8 cellular contexts compared by ENCODE assay signal in genomic region chr7:141649865-141650499, GRCh38. TPM values are rescaled to one million over a fixed set of nuclear protein-coding genes. Genes with fewer than 3 reads are reported as not detected.
DNase-seq lines count a peak whose midpoint lies in the region; ATAC-seq and TF ChIP-seq lines count a peak whose summit lies in the region.

No MANE protein-coding gene starts in this region.

- H3K27ac ChIP-seq in A673 (ENCODE audit: low read depth, low read length, poor library complexity, severe bottlenecking) (no peak overlapping the region), mesodermal cell (ENCODE audit: low read depth, low read length, severe bottlenecking) (peak overlapping the region; percentile 91), uterus (no peak overlapping the region)

- peaks cover 12% of the 10 kb centered on the region for H3K36me3 Mint-ChIP-seq in endothelial cell (ENCODE audit: low read depth, unreplicated experiment)

- peak overlapping the region; percentile 97 for H3K27ac Mint-ChIP-seq in endothelial cell (ENCODE audit: unreplicated experiment)

- peak; percentile 63 for ATAC-seq in HG02852 (IDR thresholded peaks at IDR 0.05; ENCODE audit: unreplicated experiment)

- WGBS in mesodermal cell (ENCODE audit: insufficient coverage in 2 of 2), 2 experiments, result 29 to 60% methylated on average over 3 of the region's 4 CpGs

- peak; percentile 78 for TF ChIP-seq CTCF in A673 (conservative IDR thresholded peaks at IDR 0.05; ENCODE audit: low read depth, low read length)
- TF ChIP-seq CTCF in GM12875 (IDR thresholded peaks at IDR 0.05; ENCODE audit: borderline replicate concordance, insufficient read depth, low read depth, low read length), result peak; percentile 41; the same call in 1 of the 2 replicates
- TF ChIP-seq CTCF in endothelial cell (IDR thresholded peaks at IDR 0.05; ENCODE audit: unreplicated experiment), result peak; percentile 42
- peak; percentile 40 to 56 (median 56) for TF ChIP-seq CTCF in uterus (IDR thresholded peaks at IDR 0.05)

- peak; percentile 86 for DNase-seq in A673 (ENCODE audit: low spot score)
- DNase-seq in NCI-H1436 (lab: John Stamatoyannopoulos, UW), result peak; percentile 71
- peak; percentile 32 for DNase-seq in SW480 (ENCODE audit: low spot score)
- peak; percentile 69 for DNase-seq in endothelial cell (ENCODE audit: low spot score)
- peak; percentile 51 to 53 for DNase-seq in uterus

- CTCF ChIA-PET in A673 (lab: Charles Lee), result interaction anchor here (0.6 to 1.0 kb wide), 5 partner anchors 88 to 1009 kb away, joined by 3 to 5 read pairs (median 4); partner anchors contain the start of genes DENND2A, MRPS33 and SSBP1

- H3K9me3 Mint-ChIP-seq in endothelial cell (ENCODE audit: unreplicated experiment), result no peaks in the 10 kb centered on the region

- H3K4me3 Mint-ChIP-seq in endothelial cell (ENCODE audit: unreplicated experiment), result no peak overlapping the region

- no peaks in the 10 kb centered on the region for H3K9me3 ChIP-seq in A673 (ENCODE audit: low read depth, low read length, poor library complexity, severe bottlenecking)
- no peaks in the 10 kb centered on the region for H3K9me3 ChIP-seq in mesodermal cell (ENCODE audit: control insufficient read depth, low read length)
- no peaks in the 10 kb centered on the region for H3K9me3 ChIP-seq in uterus

- no peak overlapping the region for H3K4me3 ChIP-seq in A673 (ENCODE audit: low read depth, low read length, poor library complexity, severe bottlenecking)
- no peak overlapping the region for H3K4me3 ChIP-seq in GM12875 (ENCODE audit: low read depth, low read length)
- H3K4me3 ChIP-seq in mesodermal cell (ENCODE audit: extremely low read depth, insufficient read depth, low read length, poor library complexity, severe bottlenecking), result no peak overlapping the region
- H3K4me3 ChIP-seq in uterus, result no peak overlapping the region

- no TSS peak for BruUV-seq in A673 (replicated peaks; lab: Mats Ljungman, UMichigan)

- H3K27me3 ChIP-seq in A673 (replicated peaks; ENCODE audit: insufficient read depth, low read depth, low read length, poor library complexity), result no peaks in the 10 kb centered on the region
- H3K27me3 ChIP-seq in uterus, result no peaks in the 10 kb centered on the region

- peaks cover 19% of the 10 kb centered on the region for H3K4me1 Mint-ChIP-seq in endothelial cell (ENCODE audit: unreplicated experiment)

- H3K4me1 ChIP-seq in A673 (ENCODE audit: insufficient read depth, low read length, poor library complexity, severe bottlenecking) (no peaks in the 10 kb centered on the region), mesodermal cell (ENCODE audit: control insufficient read depth, insufficient read depth, low read length, poor library complexity, severe bottlenecking) (peaks cover 13% of the 10 kb centered on the region), uterus (no peaks in the 10 kb centered on the region)

- H3K36me3 ChIP-seq in A673 (ENCODE audit: insufficient read depth, low read length, poor library complexity, severe bottlenecking) (peaks cover 3% of the 10 kb centered on the region), mesodermal cell (ENCODE audit: control insufficient read depth, insufficient read depth, low read length) (peaks cover 18% of the 10 kb centered on the region), uterus (no peaks in the 10 kb centered on the region)

- no peak for TF ChIP-seq POLR2A in uterus (IDR thresholded peaks at IDR 0.05)

- H3K27me3 Mint-ChIP-seq in endothelial cell (ENCODE audit: unreplicated experiment), result peaks cover 5% of the 10 kb centered on the region

- POLR2A ChIA-PET in A673 (lab: Charles Lee; ENCODE audit: low non-redundant PET), result no interaction called here

- intact Hi-C loops in A673 (cut with micrococcal nuclease; ENCODE audit: unreplicated experiment) (loop anchor here (5.0 kb wide), 1 partner anchor 578 kb away; the partner anchor contains the start of gene TMEM178B), uterus (cut with DNase I; ENCODE audit: low total_unique reads) (no loop called here)

RNA-seq across cellular contexts. Expression of gene DENND11, which starts 52.0 kb away (rescaled TPM):
- total RNA-seq in A673 (2021) (11.9 and 12.3 TPM in 2 replicates), endothelial cell (ENCODE audit: unreplicated experiment) (77.0 TPM), uterus (10 to 100 TPM in 3 of 4 donors, 1 to 10 TPM in 1; 8.5 to 29.2 (median 20.8) TPM)
- polyA plus RNA-seq in mesodermal cell (2013, experiment 1 of 2), result 16.8 TPM
- 14.2 TPM for polyA plus RNA-seq in mesodermal cell (2013, experiment 2 of 2)

RNA-seq across cellular contexts. Expression of gene WEE2, which starts 58.2 kb away (rescaled TPM):
- total RNA-seq in A673 (2021) (0.09 TPM in 1 of 2 replicates, not detected in the other), endothelial cell (ENCODE audit: unreplicated experiment) (0.33 TPM), uterus (under 1 TPM in 1 of 4 donors, not detected in 3; 0.07 TPM)
- polyA plus RNA-seq in mesodermal cell (2013, experiment 1 of 2), result not detected
- not detected for polyA plus RNA-seq in mesodermal cell (2013, experiment 2 of 2)

Comparison
In these comparisons a context has a peak if more than half of its experiments do, and no peak if none do; other contexts are left out.
1. DNase-seq: peak in every context shown above with its lines; median percentile 86 in A673; 71 in NCI-H1436; 69 in endothelial cell; 52 in uterus; 32 in SW480.